ENCODE assay signal across 19 cellular contexts in genomic region chr1:244314921-244315544, GRCh38.
DNase-seq lines count a peak whose midpoint lies in the region; ATAC-seq, FAIRE-seq and TF ChIP-seq lines count a peak whose summit lies in the region.
"Had no signal": no experiment of that assay in that cellular context is flagged by ENCODE, and none has a peak within 500 bp of the region (broad histone marks: within the 10 kb centered on the region; RNA-seq: fewer than 3 reads in every experiment).

No MANE protein-coding gene starts in this region.

- CTCF ChIA-PET in K562 (lab: Yijun Ruan, JAX; ENCODE audit: low intra/inter-chr PET ratio): no interaction called here

- POLR2A ChIA-PET in K562 (lab: Yijun Ruan, JAX): interaction anchor here (0.7 kb wide), 1 partner anchor 52 kb away, joined by 3 read pairs; no protein-coding TSS in a partner anchor

- peak; percentile 66 for ATAC-seq in K562
- ATAC-seq in GM21447 (IDR thresholded peaks at IDR 0.05; ENCODE audit: unreplicated experiment): no peak

- no peaks in the 10 kb centered on the region for H3K79me2 ChIP-seq in K562 (ENCODE audit: control insufficient read depth, insufficient read depth, low read length)

- H3K9me3 ChIP-seq in K562 (replicated peaks; ENCODE audit: control insufficient read depth, insufficient read depth, low read depth, low read length): no peaks in the 10 kb centered on the region

- peaks cover 17% of the 10 kb centered on the region for H3K4me1 Mint-ChIP-seq in T-helper 1 cell treated with Interleukin-12 subunit alpha and Interleukin-12 subunit beta and Interleukin-4 antibody, amounts not matched to agents 30 μg/mL and 1 μg/mL, for 36 hours (ENCODE audit: low read depth)

- no TSS peak for BruUV-seq in K562 (replicated peaks; lab: Mats Ljungman, UMichigan)

- no peaks in the 10 kb centered on the region for H3K9me3 Mint-ChIP-seq in T-helper 1 cell treated with Interleukin-12 subunit alpha and Interleukin-12 subunit beta and Interleukin-4 antibody, amounts not matched to agents 30 μg/mL and 1 μg/mL, for 36 hours

- H3K4me3 ChIP-seq in K562 (no peak overlapping the region), skeletal muscle cell (ENCODE audit: low read depth, low read length) (no peak overlapping the region)

- no peaks in the 10 kb centered on the region for H3K9me1 ChIP-seq in K562 (ENCODE audit: control insufficient read depth, insufficient read depth, low read length)

- no peak overlapping the region for H3K9ac ChIP-seq in K562 (ENCODE audit: insufficient read depth in 1 of 2, low read depth in 2 of 2, low read length in 2 of 2)

- H3K36me3 ChIP-seq in K562 (ENCODE audit: control insufficient read depth, insufficient read depth, low read length): no peaks in the 10 kb centered on the region

- H3K4me3 Mint-ChIP-seq in T-helper 1 cell treated with Interleukin-12 subunit alpha and Interleukin-12 subunit beta and Interleukin-4 antibody, amounts not matched to agents 30 μg/mL and 1 μg/mL, for 36 hours: no peak overlapping the region

- DNase-seq in T-helper 1 cell: no peak
- peak in 1 of 4 experiments; percentile 60 for DNase-seq in K562 (ENCODE audit: extremely low read depth in 1 of 4, low spot score in 3 of 4)
- peak; percentile 73 to 77 for DNase-seq in lung microvascular endothelial cell (ENCODE audit: low read depth in 2 of 2)
- DNase-seq in skeletal muscle cell (ENCODE audit: low read depth): peak; percentile 24
- no peak for DNase-seq in stimulated activated naive CD4-positive, alpha-beta T cell (lab: John Stamatoyannopoulos, UW)
- no peak for DNase-seq in NCI-H1436 treated with DMSO at 0.1 percent for 48 hours (lab: John Stamatoyannopoulos, UW)
- DNase-seq: 8988T, C1 segment of cervical spinal cord, COR-L47, DMS153, KBM-7, NCI-H1092, NCI-H1694, NCI-H2107, NCI-H345, NCI-H526 treated with DMSO at 0.1 percent for 48 hours had no signal

- peaks cover 3% of the 10 kb centered on the region for H3K36me3 Mint-ChIP-seq in T-helper 1 cell treated with Interleukin-12 subunit alpha and Interleukin-12 subunit beta and Interleukin-4 antibody, amounts not matched to agents 30 μg/mL and 1 μg/mL, for 36 hours (ENCODE audit: low read depth)

- H4K20me1 ChIP-seq in K562 (replicated peaks; ENCODE audit: control insufficient read depth, insufficient read depth, low read length): no peaks in the 10 kb centered on the region

- H3K27ac Mint-ChIP-seq in T-helper 1 cell treated with Interleukin-12 subunit alpha and Interleukin-12 subunit beta and Interleukin-4 antibody, amounts not matched to agents 30 μg/mL and 1 μg/mL, for 36 hours: peak overlapping the region; percentile 11

- H2AFZ ChIP-seq in K562 (ENCODE audit: low read depth, low read length): peak overlapping the region; percentile 29; the same call in 1 of the 2 replicates

- intact Hi-C loops in K562 (cut with micrococcal nuclease): loop anchor here (5.0 kb wide), 1 partner anchor 77 kb away; no protein-coding TSS in a partner anchor

- no peak for TF ChIP-seq RAD21 in K562 (CRISPR knock-in tag; conservative IDR thresholded peaks at IDR 0.05 in 1 of 2, IDR thresholded peaks at IDR 0.05 in 1 of 2)

- no peak overlapping the region for H3K27ac ChIP-seq in K562 (ENCODE audit: extremely low read depth, low read depth, low read length)

- 57% methylated on average over 7 of the region's 7 CpGs for WGBS in K562 (ENCODE audit: insufficient coverage, low coverage, missing lambda C conversion rate)

- in situ Hi-C loops in K562 (cut with MboI): no loop called here

- no peak for TF ChIP-seq POLR2A in K562 (conservative IDR thresholded peaks at IDR 0.05)

- H3K27me3 Mint-ChIP-seq in T-helper 1 cell treated with Interleukin-12 subunit alpha and Interleukin-12 subunit beta and Interleukin-4 antibody, amounts not matched to agents 30 μg/mL and 1 μg/mL, for 36 hours (ENCODE audit: low read depth): no peaks in the 10 kb centered on the region

- no peak for TF ChIP-seq CTCF in K562 (IDR thresholded peaks at IDR 0.05 in 2 of 3, conservative IDR thresholded peaks at IDR 0.05 in 1 of 3; ENCODE audit: insufficient read depth in 2 of 3, low read depth in 1 of 3, low read length in 3 of 3)

- no peak for TF ChIP-seq EP300 in K562 (IDR thresholded peaks at IDR 0.05; ENCODE audit: low read length)

- peak; percentile 35 for FAIRE-seq in K562 (lab: Jason Lieb, UNC)
- FAIRE-seq: HTR-8/SVneo had no signal

- no peaks in the 10 kb centered on the region for H3K27me3 ChIP-seq in K562 (ENCODE audit: control insufficient read depth in 2 of 2, insufficient read depth in 2 of 2, low read length in 2 of 2)

- H3K4me1 ChIP-seq in K562 (replicated peaks in 1 of 2; ENCODE audit: control insufficient read depth in 2 of 2, insufficient read depth in 2 of 2, low read length in 2 of 2): peaks cover 6 to 16% of the 10 kb centered on the region in 2 experiments

- no peak overlapping the region for H3K4me2 ChIP-seq in K562 (ENCODE audit: insufficient read depth, low read length)

TF ChIP-seq in K562, 482 proteins besides CTCF, POLR2A, EP300 and RAD21 (continues in another document):
- TF ChIP-seq ZNF217 (CRISPR knock-in tag; IDR thresholded peaks at IDR 0.05) (no peak), CBX1 (IDR thresholded peaks at IDR 0.05; ENCODE audit: low read depth) (no peak), ZNF408 (CRISPR knock-in tag; IDR thresholded peaks at IDR 0.05; ENCODE audit: low read depth) (no peak), ZNF76 (CRISPR knock-in tag; IDR thresholded peaks at IDR 0.05; ENCODE audit: borderline replicate concordance) (no peak), TRIM28 (IDR thresholded peaks at IDR 0.05) (no peak), ZNF668 (CRISPR knock-in tag; IDR thresholded peaks at IDR 0.05) (no peak), CTBP1 (IDR thresholded peaks at IDR 0.05; ENCODE audit: borderline replicate concordance) (peak; percentile 76; the same call in 1 of the 2 replicates), ZNF12 (CRISPR knock-in tag; IDR thresholded peaks at IDR 0.05) (no peak), HNRNPL (IDR thresholded peaks at IDR 0.05; ENCODE audit: low read depth, low read length) (no peak), USF2 (CRISPR knock-in tag; IDR thresholded peaks at IDR 0.05) (no peak), ZNF263 (CRISPR knock-in tag; IDR thresholded peaks at IDR 0.05; ENCODE audit: borderline replicate concordance) (no peak), POLR3A (IDR thresholded peaks at IDR 0.05; ENCODE audit: borderline replicate concordance, extremely low read depth, insufficient read depth, insufficient read length) (no peak), DNMT1 (IDR thresholded peaks at IDR 0.05) (no peak)

Comparison
In these comparisons a context has a peak if more than half of its experiments do, and no peak if none do; other contexts are left out.
1. DNase-seq: peak in lung microvascular endothelial cell (2 of 2) and skeletal muscle cell (single experiment); none in T-helper 1 cell (0 of 5), stimulated activated naive CD4-positive, alpha-beta T cell (0 of 6) and NCI-H1436 treated with DMSO at 0.1 percent for 48 hours (single experiment).